In genomic region chr3:53774414-53774813, GRCh38 we compare ENCODE assay signal across 29 cellular contexts.
DNase-seq lines count a peak whose midpoint lies in the region; ATAC-seq and TF ChIP-seq lines count a peak whose summit lies in the region.
"Had no signal": no experiment of that assay in that cellular context is flagged by ENCODE, and none has a peak within 500 bp of the region (broad histone marks: within the 10 kb centered on the region; RNA-seq: fewer than 3 reads in every experiment).

No MANE protein-coding gene starts in this region.

- ATAC-seq in GM19452 (IDR thresholded peaks at IDR 0.05; ENCODE audit: unreplicated experiment) = peak; percentile 10
- ATAC-seq in lower lobe of right lung = no peak
- no peak for ATAC-seq in HG02623 (IDR thresholded peaks at IDR 0.05; ENCODE audit: unreplicated experiment)
- ATAC-seq: right cardiac atrium had no signal

- TF ChIP-seq CTCF in adrenal gland (IDR thresholded peaks at IDR 0.05) (no peak), lower lobe of right lung (IDR thresholded peaks at IDR 0.05) (no peak), type B pancreatic cell (conservative IDR thresholded peaks at IDR 0.05) (no peak)

- peaks cover 5% of the 10 kb centered on the region for H3K9me3 Mint-ChIP-seq in type B pancreatic cell
- H3K9me3 Mint-ChIP-seq: activated CD4-positive, alpha-beta T cell treated with anti-CD3 and anti-CD28 coated beads, Interleukin-2, amount 10 ng/mL, durations not matched to agents 7 days and 5 days; activated naive CD8-positive, alpha-beta T cell treated with anti-CD3 and anti-CD28 coated beads, Interleukin-2, amount 10 ng/mL, durations not matched to agents 7 days and 5 days; H9 had no signal

- no peak for TF ChIP-seq POLR2A in adrenal gland (IDR thresholded peaks at IDR 0.05)

- intact Hi-C loops in adrenal gland (cut with DNase I) (no loop called here), lower lobe of right lung (cut with DNase I) (no loop called here)

- H3K27ac ChIP-seq in adrenal gland (peak overlapping the region in 3 of 5 donors; percentile 58 to 67 (median 63)), lower lobe of right lung (peak overlapping the region; percentile 10)
- H3K27ac ChIP-seq: coronary artery, epithelial cell of prostate, stomach, WERI-Rb-1 had no signal

- H3K36me3 ChIP-seq in adrenal gland (replicated peaks in 1 of 2) (peaks cover 0 to 27% of the 10 kb centered on the region in 2 donors), lower lobe of right lung (no peaks in the 10 kb centered on the region)
- H3K36me3 ChIP-seq: stomach, tibial nerve, WERI-Rb-1 had no signal

- H3K4me1 ChIP-seq in adrenal gland (replicated peaks in 1 of 2) (peaks cover 13 to 26% of the 10 kb centered on the region in 2 donors), lower lobe of right lung (peaks cover 35% of the 10 kb centered on the region)
- H3K4me1 ChIP-seq: Caco-2 had no signal

- H3K27me3 ChIP-seq in adrenal gland (no peaks in the 10 kb centered on the region), lower lobe of right lung (ENCODE audit: low read depth) (no peaks in the 10 kb centered on the region)
- H3K27me3 ChIP-seq: tibial nerve had no signal

- H3K9me3 ChIP-seq in adrenal gland (replicated peaks in 1 of 3) (no peaks in the 10 kb centered on the region), lower lobe of right lung (no peaks in the 10 kb centered on the region)
- H3K9me3 ChIP-seq: Caco-2, stomach, tibial nerve had no signal

- H3K4me3 Mint-ChIP-seq in type B pancreatic cell = no peak overlapping the region
- H3K4me3 Mint-ChIP-seq: activated CD4-positive, alpha-beta T cell treated with anti-CD3 and anti-CD28 coated beads, Interleukin-2, amount 10 ng/mL, durations not matched to agents 7 days and 5 days; activated naive CD8-positive, alpha-beta T cell treated with anti-CD3 and anti-CD28 coated beads, Interleukin-2, amount 10 ng/mL, durations not matched to agents 7 days and 5 days; H9 had no signal

- no peak overlapping the region for H3K4me3 ChIP-seq in adrenal gland
- no peak overlapping the region for H3K4me3 ChIP-seq in lower lobe of right lung
- H3K4me3 ChIP-seq: coronary artery, stomach, tibial nerve had no signal

- peaks cover 44% of the 10 kb centered on the region for H3K4me1 Mint-ChIP-seq in type B pancreatic cell (ENCODE audit: unreplicated experiment)

- 78 to 90% (median 81%) methylated on average over 8 of the region's 8 CpGs for WGBS in adrenal gland, 4 donors

- H3K27ac Mint-ChIP-seq in type B pancreatic cell = peak overlapping the region; percentile 63
- H3K27ac Mint-ChIP-seq: activated CD4-positive, alpha-beta T cell treated with anti-CD3 and anti-CD28 coated beads, Interleukin-2, amount 10 ng/mL, durations not matched to agents 7 days and 5 days; activated naive CD8-positive, alpha-beta T cell treated with anti-CD3 and anti-CD28 coated beads, Interleukin-2, amount 10 ng/mL, durations not matched to agents 7 days and 5 days had no signal

- H3K27me3 Mint-ChIP-seq in type B pancreatic cell = peaks cover 14% of the 10 kb centered on the region

- peaks cover 6% of the 10 kb centered on the region for H3K36me3 Mint-ChIP-seq in type B pancreatic cell
- H3K36me3 Mint-ChIP-seq: activated naive CD8-positive, alpha-beta T cell treated with anti-CD3 and anti-CD28 coated beads, Interleukin-2, amount 10 ng/mL, durations not matched to agents 7 days and 5 days had no signal

- DNase-seq in adrenal gland (no peak), lower lobe of right lung (no peak), type B pancreatic cell (ENCODE audit: extremely low spot score, unreplicated experiment) (no peak), GM03348 (ENCODE audit: low spot score) (no peak), SKM-1 (lab: John Stamatoyannopoulos, UW; ENCODE audit: unreplicated experiment) (no peak)
- DNase-seq: activated CD4-positive, alpha-beta T cell treated with anti-CD3 and anti-CD28 coated beads, Interleukin-2, amount 10 ng/mL, durations not matched to agents 7 days and 5 days; activated effector memory CD4-positive, alpha-beta T cell treated with Interleukin-2 at 50 U/mL for 16 hours; activated naive CD8-positive, alpha-beta T cell treated with anti-CD3 and anti-CD28 coated beads, Interleukin-2, amount 10 ng/mL, durations not matched to agents 7 days and 5 days; activated T-cell treated with anti-CD3 and anti-CD28 coated beads, Interleukin-2, amount 50 U/mL, for 1 hour; C1 segment of cervical spinal cord; Caco-2; DMS53; effector memory CD4-positive, alpha-beta T cell; H9; left cardiac atrium; mesenchymal stem cell; NCI-H146; NCI-H2107; NCI-H446 treated with DMSO at 0.1 percent for 48 hours; right cardiac atrium; stimulated activated CD4-positive, alpha-beta T cell treated with anti-CD3 and anti-CD28 coated beads, Interleukin-1b, Interleukin-23, amount 100 ng/mL, for 48 hours; stomach; T-helper 9 cell; WERI-Rb-1 had no signal
